16 cellular contexts compared by ENCODE assay signal in the genomic region with DNA sequence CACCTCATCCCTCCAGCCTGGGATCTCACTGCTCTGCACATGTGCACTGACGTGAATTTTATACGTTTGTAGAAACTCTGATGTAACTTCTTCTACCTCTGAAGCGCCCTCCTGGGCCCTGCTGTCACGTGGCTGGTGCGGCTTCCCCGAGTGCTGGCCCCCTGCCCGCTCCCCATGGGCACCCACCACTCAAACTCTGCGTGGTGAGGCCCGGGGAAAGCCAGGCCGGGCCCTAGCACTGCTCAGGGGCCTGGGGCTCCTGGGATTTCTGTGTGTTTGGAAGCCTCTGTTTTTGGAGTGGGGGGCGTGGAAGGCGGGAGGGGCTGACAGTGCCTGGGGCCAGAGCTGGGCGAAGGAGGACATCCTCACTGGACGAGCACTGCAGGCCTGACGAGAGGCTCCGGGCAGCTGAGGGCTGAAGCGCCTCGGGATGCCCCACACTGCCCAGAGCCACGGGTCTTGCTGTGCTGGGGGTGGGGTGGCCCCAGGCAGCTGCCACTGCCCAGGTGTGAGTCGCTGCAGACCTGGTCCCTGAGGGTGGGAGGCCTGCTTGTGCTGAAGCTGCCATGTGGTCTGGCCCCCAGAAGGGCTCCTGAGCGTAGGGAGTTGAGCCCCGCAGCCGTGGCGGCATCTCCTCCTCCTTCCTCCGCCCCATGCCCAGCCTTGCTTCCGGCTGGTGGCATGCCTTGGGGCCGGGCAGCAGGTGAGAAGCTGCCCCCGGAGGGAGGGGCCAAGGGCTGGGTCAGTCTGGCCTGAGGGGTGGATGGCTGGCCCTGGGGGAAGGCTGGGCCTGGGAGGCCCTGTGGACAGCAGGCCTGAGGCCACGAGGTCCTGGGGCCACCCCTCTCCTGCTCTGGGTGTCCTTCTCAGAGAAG. TPM values are rescaled to one million over a fixed set of nuclear protein-coding genes. Genes with fewer than 3 reads are reported as not detected.
DNase-seq lines count a peak whose midpoint lies in the region; ATAC-seq and TF ChIP-seq lines count a peak whose summit lies in the region.
"Had no signal": no experiment of that assay in that cellular context is flagged by ENCODE, and none has a peak within 500 bp of the region (broad histone marks: within the 10 kb centered on the region; RNA-seq: fewer than 3 reads in every experiment).

No MANE protein-coding gene starts in this region.

- H3K4me1 ChIP-seq in right lobe of liver: no peaks in the 10 kb centered on the region
- no peaks in the 10 kb centered on the region for H3K4me1 ChIP-seq in aorta (ENCODE audit: control insufficient read depth in 1 of 2, insufficient read depth in 2 of 2, low read length in 2 of 2)

- H3K36me3 ChIP-seq in right lobe of liver (no peaks in the 10 kb centered on the region), aorta (ENCODE audit: control insufficient read depth in 1 of 2, insufficient read depth in 2 of 2, low read length in 1 of 2) (no peaks in the 10 kb centered on the region)
- H3K36me3 ChIP-seq: MG63 had no signal

- H3K4me3 ChIP-seq in right lobe of liver (no peak overlapping the region), aorta (ENCODE audit: low read length in 2 of 2) (no peak overlapping the region)
- H3K4me3 ChIP-seq: BLaER1 treated with 17β-estradiol and CSF1 and Interleukin-3, amounts not matched to agents 10 nM and 100 nM; MG63; PC-9 had no signal

- H3K9me3 ChIP-seq in right lobe of liver: no peaks in the 10 kb centered on the region
- H3K9me3 ChIP-seq in aorta (ENCODE audit: control insufficient read depth, low read length): no peaks in the 10 kb centered on the region
- H3K9me3 ChIP-seq: BLaER1 treated with 17β-estradiol and CSF1 and Interleukin-3, amounts not matched to agents 10 nM and 100 nM; MG63 had no signal

- intact Hi-C loops in left ventricle myocardium superior (cut with micrococcal nuclease) (no loop called here), left cardiac atrium (cut with DNase I) (no loop called here), right lobe of liver (cut with DNase I) (no loop called here), aorta (cut with DNase I) (no loop called here)

- TF ChIP-seq CTCF in right lobe of liver (IDR thresholded peaks at IDR 0.05): no peak

- no peak for TF ChIP-seq POLR2A in right lobe of liver (IDR thresholded peaks at IDR 0.05)

- peak overlapping the region; percentile 44 for H3K27ac ChIP-seq in caudate nucleus (ENCODE audit: low read depth, low read length)
- no peak overlapping the region for H3K27ac ChIP-seq in right lobe of liver
- no peak overlapping the region for H3K27ac ChIP-seq in aorta (ENCODE audit: low read depth in 1 of 2, low read length in 2 of 2)
- H3K27ac ChIP-seq: BLaER1 treated with 17β-estradiol and CSF1 and Interleukin-3, amounts not matched to agents 10 nM and 100 nM; PC-9 had no signal

- H3K27me3 ChIP-seq in right lobe of liver (no peaks in the 10 kb centered on the region), aorta (ENCODE audit: control insufficient read depth in 1 of 2, insufficient read depth in 2 of 2, low read length in 1 of 2) (no peaks in the 10 kb centered on the region)
- H3K27me3 ChIP-seq: MG63 had no signal

- peak; percentile 11 for DNase-seq in left ventricle myocardium superior
- no peak for DNase-seq in left cardiac atrium
- no peak for DNase-seq in caudate nucleus (lab: John Stamatoyannopoulos, UW)
- DNase-seq in right lobe of liver: peak in 2 of 3 donors; percentile 15 to 47
- DNase-seq in aorta: peak; percentile 38 to 59
- no peak for DNase-seq in SHP77 treated with DMSO at 0.1 percent for 48 hours (lab: John Stamatoyannopoulos, UW)
- no peak for DNase-seq in NCI-H345 (lab: John Stamatoyannopoulos, UW)
- DNase-seq: DMS153, EL, MG63, NCI-H1105, NCI-H1694 treated with DMSO at 0.1 percent for 48 hours, NCI-H446 treated with DMSO at 0.1 percent for 48 hours, NCI-H748 treated with DMSO at 0.1 percent for 48 hours had no signal

- WGBS in right lobe of liver (ENCODE audit: insufficient coverage, low coverage, low lambda C conversion rate, missing lambda C conversion rate): no CpG with 5 or more reads among the region's 29 CpGs
- 85 to 87% methylated on average over 29 of the region's 29 CpGs for WGBS in aorta, 2 donors

- ATAC-seq in left ventricle myocardium superior (no peak), left cardiac atrium (no peak), right lobe of liver (no peak), aorta (ENCODE audit: low FRiP score) (no peak)

RNA-seq across cellular contexts. Expression of gene NAT8L, which starts 7.7 kb away (rescaled TPM):
- total RNA-seq in left ventricle myocardium superior (0.82 TPM), left cardiac atrium (10 to 100 TPM in 1 of 2 donors, 1 to 10 TPM in 1; 8.8 to 12.5 TPM), right lobe of liver (under 1 TPM in 2 of 6 experiments, not detected in 4; 0.02 to 0.05 TPM), aorta (under 1 TPM; 0.23 to 0.33 TPM)
- under 1 TPM; under 0.01 to 0.05 TPM for polyA plus RNA-seq in aorta

RNA-seq across cellular contexts. Expression of gene NELFA, which starts 58.0 kb away (rescaled TPM):
- total RNA-seq in left ventricle myocardium superior: 10.0 TPM
- 10 to 100 TPM; 12.4 to 17.0 TPM for total RNA-seq in left cardiac atrium
- total RNA-seq in right lobe of liver: 10 to 100 TPM in 2 of 6 experiments, 1 to 10 TPM in 4; 6.6 to 14.7 (median 8.7) TPM
- 10 to 100 TPM; 17.7 to 27.4 TPM for total RNA-seq in aorta
- polyA plus RNA-seq in aorta: 10 to 100 TPM in 1 of 2 donors, 1 to 10 TPM in 1; 5.8 to 21.7 TPM

Comparison
In these comparisons a context has a peak if more than half of its experiments do, and no peak if none do; other contexts are left out.
1. DNase-seq: peak in left ventricle myocardium superior (single experiment), right lobe of liver (2 of 3) and aorta (2 of 2); none in left cardiac atrium (single experiment), caudate nucleus (0 of 61), SHP77 treated with DMSO at 0.1 percent for 48 hours (single experiment) and NCI-H345 (single experiment).